ENCODE assay signal across 8 cellular contexts in the genomic region with DNA sequence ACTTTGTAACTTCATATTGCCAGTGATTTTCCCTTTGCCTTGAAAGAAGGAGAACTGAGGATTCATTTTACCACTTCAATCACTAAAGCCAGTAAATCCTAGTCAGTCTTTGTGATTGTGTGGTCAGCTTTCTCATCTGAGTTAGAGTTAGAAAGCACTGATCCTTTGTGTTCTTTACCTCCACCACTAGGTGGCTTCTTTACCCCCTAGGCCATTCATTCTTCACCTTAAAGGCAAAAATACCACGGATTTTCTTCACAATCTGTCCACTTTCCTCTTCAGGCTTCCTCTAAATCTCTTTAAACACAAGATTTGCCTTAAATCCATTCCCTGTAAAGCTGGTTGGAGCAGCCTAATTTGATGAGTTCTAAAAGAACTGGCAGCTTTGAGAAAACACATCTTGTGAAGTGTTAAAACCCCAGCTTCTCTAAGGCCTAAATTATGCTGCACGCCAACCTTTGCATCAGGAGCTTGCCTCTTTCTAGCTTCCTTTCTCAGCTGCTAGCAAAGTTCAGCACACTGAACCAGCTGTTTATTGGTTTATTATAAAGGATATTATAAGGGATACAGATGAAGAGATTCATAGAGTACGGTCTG. TPM values are rescaled to one million over a fixed set of nuclear protein-coding genes. Genes with fewer than 3 reads are reported as not detected.
DNase-seq lines count a peak whose midpoint lies in the region; ATAC-seq lines count a peak whose summit lies in the region.

No MANE protein-coding gene starts in this region.

- DNase-seq in NCI-H510A treated with DMSO at 0.1 percent for 48 hours (lab: John Stamatoyannopoulos, UW) (peak; percentile 3), NCI-H510A (lab: John Stamatoyannopoulos, UW) (no peak), left lobe of liver (ENCODE audit: low spot score) (no peak), nucleus accumbens (lab: John Stamatoyannopoulos, UW) (no peak)
- no peak for DNase-seq in activated CD8-positive, alpha-beta T cell treated with anti-CD3 and anti-CD28 coated beads, Interleukin-2, amount 10 ng/mL, durations not matched to agents 7 days and 5 days

- H3K36me3 Mint-ChIP-seq in activated CD8-positive, alpha-beta T cell treated with anti-CD3 and anti-CD28 coated beads, Interleukin-2, amount 10 ng/mL, durations not matched to agents 7 days and 5 days (ENCODE audit: low read depth), result peaks cover 35% of the 10 kb centered on the region

- no peaks in the 10 kb centered on the region for H3K27me3 Mint-ChIP-seq in activated CD8-positive, alpha-beta T cell treated with anti-CD3 and anti-CD28 coated beads, Interleukin-2, amount 10 ng/mL, durations not matched to agents 7 days and 5 days (ENCODE audit: low read depth)

- CTCF ChIA-PET in activated CD8-positive, alpha-beta T cell treated with anti-CD3 and anti-CD28 coated beads, Interleukin-2, amount 10 ng/mL, durations not matched to agents 7 days and 5 days (lab: Charles Lee), result interaction anchor here (0.8 to 3.4 kb wide), 19 partner anchors 8 to 832 kb away, joined by 3 to 45 read pairs (median 6); partner anchors contain the start of genes BDP1 and MCCC2

- H3K4me3 Mint-ChIP-seq in activated CD8-positive, alpha-beta T cell treated with anti-CD3 and anti-CD28 coated beads, Interleukin-2, amount 10 ng/mL, durations not matched to agents 7 days and 5 days, result no peak overlapping the region

- POLR2A ChIA-PET in activated CD8-positive, alpha-beta T cell treated with anti-CD3 and anti-CD28 coated beads, Interleukin-2, amount 10 ng/mL, durations not matched to agents 7 days and 5 days (lab: Charles Lee), result no interaction called here

- no peaks in the 10 kb centered on the region for H3K9me3 Mint-ChIP-seq in activated CD8-positive, alpha-beta T cell treated with anti-CD3 and anti-CD28 coated beads, Interleukin-2, amount 10 ng/mL, durations not matched to agents 7 days and 5 days (ENCODE audit: insufficient read depth)

- H3K4me1 Mint-ChIP-seq in activated CD8-positive, alpha-beta T cell treated with anti-CD3 and anti-CD28 coated beads, Interleukin-2, amount 10 ng/mL, durations not matched to agents 7 days and 5 days (ENCODE audit: low read depth), result no peaks in the 10 kb centered on the region

- no peak overlapping the region for H3K27ac Mint-ChIP-seq in activated CD8-positive, alpha-beta T cell treated with anti-CD3 and anti-CD28 coated beads, Interleukin-2, amount 10 ng/mL, durations not matched to agents 7 days and 5 days

- ATAC-seq in HG03520 (IDR thresholded peaks at IDR 0.05; ENCODE audit: unreplicated experiment) (peak; percentile 46), left lobe of liver (peak; percentile 83), HG03139 (IDR thresholded peaks at IDR 0.05; ENCODE audit: unreplicated experiment) (no peak), GM19395 (IDR thresholded peaks at IDR 0.05; ENCODE audit: unreplicated experiment) (no peak)
- ATAC-seq in activated CD8-positive, alpha-beta T cell treated with anti-CD3 and anti-CD28 coated beads, Interleukin-2, amount 10 ng/mL, durations not matched to agents 7 days and 5 days, result peak; percentile 77

RNA-seq across cellular contexts. Expression of gene BDP1, which starts 20.4 kb away (rescaled TPM):
- 10 to 100 TPM; 36.6 to 36.8 TPM for total RNA-seq in activated CD8-positive, alpha-beta T cell treated with anti-CD3 and anti-CD28 coated beads, Interleukin-2, amount 10 ng/mL, durations not matched to agents 7 days and 5 days
- 8.2 TPM for total RNA-seq in left lobe of liver

Comparison
In these comparisons a context has a peak if more than half of its experiments do, and no peak if none do; other contexts are left out.
1. ATAC-seq: peak in HG03520 (single experiment), activated CD8-positive, alpha-beta T cell treated with anti-CD3 and anti-CD28 coated beads, Interleukin-2, amount 10 ng/mL, durations not matched to agents 7 days and 5 days (single experiment) and left lobe of liver (single experiment); none in HG03139 (single experiment) and GM19395 (single experiment).